In genomic region chr17:13025264-13025627, GRCh38 we compare ENCODE assay signal across 2 cellular contexts.
TF ChIP-seq lines count a peak whose summit lies in the region.

No MANE protein-coding gene starts in this region.

TF ChIP-seq in GM23338, 12 proteins besides CTCF, POLR2A, EP300 and RAD21:
- no peak for TF ChIP-seq JUNB (IDR thresholded peaks at IDR 0.05; ENCODE audit: unreplicated experiment)
- TF ChIP-seq, protein P1, sequence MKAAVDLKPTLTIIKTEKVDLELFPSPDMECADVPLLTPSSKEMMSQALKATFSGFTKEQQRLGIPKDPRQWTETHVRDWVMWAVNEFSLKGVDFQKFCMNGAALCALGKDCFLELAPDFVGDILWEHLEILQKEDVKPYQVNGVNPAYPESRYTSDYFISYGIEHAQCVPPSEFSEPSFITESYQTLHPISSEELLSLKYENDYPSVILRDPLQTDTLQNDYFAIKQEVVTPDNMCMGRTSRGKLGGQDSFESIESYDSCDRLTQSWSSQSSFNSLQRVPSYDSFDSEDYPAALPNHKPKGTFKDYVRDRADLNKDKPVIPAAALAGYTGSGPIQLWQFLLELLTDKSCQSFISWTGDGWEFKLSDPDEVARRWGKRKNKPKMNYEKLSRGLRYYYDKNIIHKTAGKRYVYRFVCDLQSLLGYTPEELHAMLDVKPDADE (IDR thresholded peaks at IDR 0.05): no peak
- TF ChIP-seq REST (IDR thresholded peaks at IDR 0.05; ENCODE audit: unreplicated experiment): no peak
- TF ChIP-seq NANOG (IDR thresholded peaks at IDR 0.05; ENCODE audit: borderline replicate concordance): no peak
- no peak for TF ChIP-seq EZH2phosphoT487 (IDR thresholded peaks at IDR 0.05; ENCODE audit: unreplicated experiment)
- no peak for TF ChIP-seq EZH2 (IDR thresholded peaks at IDR 0.05; ENCODE audit: low read depth, unreplicated experiment)
- TF ChIP-seq ZNF114 (CRISPR knock-in tag; IDR thresholded peaks at IDR 0.05): no peak
- TF ChIP-seq, protein P2, sequence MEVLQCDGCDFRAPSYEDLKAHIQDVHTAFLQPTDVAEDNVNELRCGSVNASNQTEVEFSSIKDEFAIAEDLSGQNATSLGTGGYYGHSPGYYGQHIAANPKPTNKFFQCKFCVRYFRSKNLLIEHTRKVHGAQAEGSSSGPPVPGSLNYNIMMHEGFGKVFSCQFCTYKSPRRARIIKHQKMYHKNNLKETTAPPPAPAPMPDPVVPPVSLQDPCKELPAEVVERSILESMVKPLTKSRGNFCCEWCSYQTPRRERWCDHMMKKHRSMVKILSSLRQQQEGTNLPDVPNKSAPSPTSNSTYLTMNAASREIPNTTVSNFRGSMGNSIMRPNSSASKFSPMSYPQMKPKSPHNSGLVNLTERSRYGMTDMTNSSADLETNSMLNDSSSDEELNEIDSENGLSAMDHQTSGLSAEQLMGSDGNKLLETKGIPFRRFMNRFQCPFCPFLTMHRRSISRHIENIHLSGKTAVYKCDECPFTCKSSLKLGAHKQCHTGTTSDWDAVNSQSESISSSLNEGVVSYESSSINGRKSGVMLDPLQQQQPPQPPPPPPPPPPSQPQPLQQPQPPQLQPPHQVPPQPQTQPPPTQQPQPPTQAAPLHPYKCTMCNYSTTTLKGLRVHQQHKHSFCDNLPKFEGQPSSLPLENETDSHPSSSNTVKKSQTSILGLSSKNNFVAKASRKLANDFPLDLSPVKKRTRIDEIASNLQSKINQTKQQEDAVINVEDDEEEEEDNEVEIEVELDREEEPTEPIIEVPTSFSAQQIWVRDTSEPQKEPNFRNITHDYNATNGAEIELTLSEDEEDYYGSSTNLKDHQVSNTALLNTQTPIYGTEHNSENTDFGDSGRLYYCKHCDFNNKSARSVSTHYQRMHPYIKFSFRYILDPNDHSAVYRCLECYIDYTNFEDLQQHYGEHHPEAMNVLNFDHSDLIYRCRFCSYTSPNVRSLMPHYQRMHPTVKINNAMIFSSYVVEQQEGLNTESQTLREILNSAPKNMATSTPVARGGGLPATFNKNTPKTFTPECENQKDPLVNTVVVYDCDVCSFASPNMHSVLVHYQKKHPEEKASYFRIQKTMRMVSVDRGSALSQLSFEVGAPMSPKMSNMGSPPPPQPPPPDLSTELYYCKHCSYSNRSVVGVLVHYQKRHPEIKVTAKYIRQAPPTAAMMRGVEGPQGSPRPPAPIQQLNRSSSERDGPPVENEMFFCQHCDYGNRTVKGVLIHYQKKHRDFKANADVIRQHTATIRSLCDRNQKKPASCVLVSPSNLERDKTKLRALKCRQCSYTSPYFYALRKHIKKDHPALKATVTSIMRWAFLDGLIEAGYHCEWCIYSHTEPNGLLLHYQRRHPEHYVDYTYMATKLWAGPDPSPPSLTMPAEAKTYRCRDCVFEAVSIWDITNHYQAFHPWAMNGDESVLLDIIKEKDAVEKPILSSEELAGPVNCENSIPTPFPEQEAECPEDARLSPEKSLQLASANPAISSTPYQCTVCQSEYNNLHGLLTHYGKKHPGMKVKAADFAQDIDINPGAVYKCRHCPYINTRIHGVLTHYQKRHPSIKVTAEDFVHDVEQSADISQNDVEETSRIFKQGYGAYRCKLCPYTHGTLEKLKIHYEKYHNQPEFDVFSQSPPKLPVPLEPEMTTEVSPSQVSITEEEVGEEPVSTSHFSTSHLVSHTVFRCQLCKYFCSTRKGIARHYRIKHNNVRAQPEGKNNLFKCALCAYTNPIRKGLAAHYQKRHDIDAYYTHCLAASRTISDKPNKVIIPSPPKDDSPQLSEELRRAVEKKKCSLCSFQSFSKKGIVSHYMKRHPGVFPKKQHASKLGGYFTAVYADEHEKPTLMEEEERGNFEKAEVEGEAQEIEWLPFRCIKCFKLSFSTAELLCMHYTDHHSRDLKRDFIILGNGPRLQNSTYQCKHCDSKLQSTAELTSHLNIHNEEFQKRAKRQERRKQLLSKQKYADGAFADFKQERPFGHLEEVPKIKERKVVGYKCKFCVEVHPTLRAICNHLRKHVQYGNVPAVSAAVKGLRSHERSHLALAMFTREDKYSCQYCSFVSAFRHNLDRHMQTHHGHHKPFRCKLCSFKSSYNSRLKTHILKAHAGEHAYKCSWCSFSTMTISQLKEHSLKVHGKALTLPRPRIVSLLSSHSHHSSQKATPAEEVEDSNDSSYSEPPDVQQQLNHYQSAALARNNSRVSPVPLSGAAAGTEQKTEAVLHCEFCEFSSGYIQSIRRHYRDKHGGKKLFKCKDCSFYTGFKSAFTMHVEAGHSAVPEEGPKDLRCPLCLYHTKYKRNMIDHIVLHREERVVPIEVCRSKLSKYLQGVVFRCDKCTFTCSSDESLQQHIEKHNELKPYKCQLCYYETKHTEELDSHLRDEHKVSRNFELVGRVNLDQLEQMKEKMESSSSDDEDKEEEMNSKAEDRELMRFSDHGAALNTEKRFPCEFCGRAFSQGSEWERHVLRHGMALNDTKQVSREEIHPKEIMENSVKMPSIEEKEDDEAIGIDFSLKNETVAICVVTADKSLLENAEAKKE (CRISPR knock-in tag; IDR thresholded peaks at IDR 0.05): no peak
- TF ChIP-seq CREB1 (CRISPR knock-in tag; IDR thresholded peaks at IDR 0.05; ENCODE audit: low read depth): no peak
- no peak for TF ChIP-seq ZNF331 (CRISPR knock-in tag; IDR thresholded peaks at IDR 0.05; ENCODE audit: low read depth)
- TF ChIP-seq STAT1 (IDR thresholded peaks at IDR 0.05; ENCODE audit: unreplicated experiment): no peak
- no peak for TF ChIP-seq POLR2AphosphoS5 (IDR thresholded peaks at IDR 0.05; ENCODE audit: low read depth)

TF ChIP-seq in H1, 55 proteins besides CTCF, POLR2A, EP300 and RAD21:
- TF ChIP-seq GABPA (IDR thresholded peaks at IDR 0.05; ENCODE audit: borderline replicate concordance, insufficient read depth, low read length) (no peak), CREB1 (IDR thresholded peaks at IDR 0.05) (no peak), NRF1 (IDR thresholded peaks at IDR 0.05; ENCODE audit: low read depth, low read length) (no peak), TEAD4 (IDR thresholded peaks at IDR 0.05; ENCODE audit: low read depth, low read length) (no peak), HDAC6 (IDR thresholded peaks at IDR 0.05; ENCODE audit: low read depth, low read length) (no peak), SP1 (IDR thresholded peaks at IDR 0.05; ENCODE audit: low read depth, low read length) (no peak)
